Comparison of ENCODE assay signal across 13 cellular contexts in genomic region chr18:7577706-7578105, GRCh38. TPM values are rescaled to one million over a fixed set of nuclear protein-coding genes. Genes with fewer than 3 reads are reported as not detected.
DNase-seq lines count a peak whose midpoint lies in the region; ATAC-seq and TF ChIP-seq lines count a peak whose summit lies in the region.
"Had no signal": no experiment of that assay in that cellular context is flagged by ENCODE, and none has a peak within 500 bp of the region (broad histone marks: within the 10 kb centered on the region; RNA-seq: fewer than 3 reads in every experiment).

No MANE protein-coding gene starts in this region.

- peak overlapping the region; percentile 60 for H3K27ac Mint-ChIP-seq in osteocyte (ENCODE audit: unreplicated experiment)
- H3K27ac Mint-ChIP-seq: natural killer cell treated with Interleukin-12 subunit alpha and Interleukin-12 subunit beta and Interleukin-15 and Interleukin-18, amount 100 ng/mL, for 72 hours had no signal

- no peak overlapping the region for H3K4me3 Mint-ChIP-seq in osteocyte (ENCODE audit: unreplicated experiment)
- H3K4me3 Mint-ChIP-seq: natural killer cell treated with Interleukin-12 subunit alpha and Interleukin-12 subunit beta and Interleukin-15 and Interleukin-18, amount 100 ng/mL, for 72 hours had no signal

- H3K9me3 Mint-ChIP-seq in osteocyte (ENCODE audit: unreplicated experiment) = no peaks in the 10 kb centered on the region
- H3K9me3 Mint-ChIP-seq: natural killer cell treated with Interleukin-12 subunit alpha and Interleukin-12 subunit beta and Interleukin-15 and Interleukin-18, amount 100 ng/mL, for 72 hours had no signal

- no peak for TF ChIP-seq CTCF in fibroblast of pulmonary artery (IDR thresholded peaks at IDR 0.05; ENCODE audit: low read length, missing control alignments)
- no peak for TF ChIP-seq CTCF in osteocyte (IDR thresholded peaks at IDR 0.05)

- ATAC-seq in HG02870 (IDR thresholded peaks at IDR 0.05; ENCODE audit: unreplicated experiment) (no peak), GM18517 (IDR thresholded peaks at IDR 0.05; ENCODE audit: unreplicated experiment) (no peak)
- ATAC-seq: body of pancreas; natural killer cell treated with Interleukin-12 subunit alpha and Interleukin-12 subunit beta and Interleukin-15 and Interleukin-18, amount 100 ng/mL, for 72 hours; Right ventricle myocardium inferior had no signal

- no peaks in the 10 kb centered on the region for H3K27me3 Mint-ChIP-seq in osteocyte (ENCODE audit: unreplicated experiment)

- H3K4me1 Mint-ChIP-seq in osteocyte (ENCODE audit: unreplicated experiment) = peaks cover 53% of the 10 kb centered on the region

- H3K4me3 ChIP-seq in fibroblast of pulmonary artery (replicated peaks; ENCODE audit: low read depth, low read length) = no peak overlapping the region
- H3K4me3 ChIP-seq: body of pancreas had no signal

- DNase-seq in GM04503 (ENCODE audit: low read depth) (peak; percentile 63), RPMI7951 (ENCODE audit: low read depth) (peak; percentile 38), fibroblast of pulmonary artery (ENCODE audit: low read depth) (peak; percentile 66), osteocyte (ENCODE audit: extremely low spot score, unreplicated experiment) (no peak), OCI-M2 (lab: John Stamatoyannopoulos, UW; ENCODE audit: unreplicated experiment) (no peak)
- no peak for DNase-seq in stimulated activated CD4-positive, alpha-beta T cell treated with anti-CD3 and anti-CD28 coated beads, Interleukin-2, amount 100 ng/mL, for 48 hours
- DNase-seq: body of pancreas; stimulated activated CD4-positive, alpha-beta T cell treated with anti-CD3 and anti-CD28 coated beads, Interleukin-12 subunit alpha, Interleukin-12 subunit beta, amount 100 ng/mL, for 4 hours; stimulated activated CD8-positive, alpha-beta memory T cell treated with anti-CD3 and anti-CD28 coated beads, Interleukin-4, amount 100 ng/mL, for 48 hours had no signal

- H3K36me3 Mint-ChIP-seq in osteocyte (ENCODE audit: unreplicated experiment) = peaks cover 3% of the 10 kb centered on the region

RNA-seq across cellular contexts. Expression of gene PTPRM, which starts 10.6 kb away (rescaled TPM):
- 31.2 and 51.8 TPM in 2 replicates for total RNA-seq in RPMI7951 (2014; rRNA removed; shearing (Covaris generic))
- total RNA-seq in osteocyte = 105 and 117 TPM in 2 replicates

Comparison
In these comparisons a context has a peak if more than half of its experiments do, and no peak if none do; other contexts are left out.
1. DNase-seq: peak in GM04503 (single experiment), RPMI7951 (single experiment) and fibroblast of pulmonary artery (single experiment); none in osteocyte (single experiment), OCI-M2 (single experiment) and stimulated activated CD4-positive, alpha-beta T cell treated with anti-CD3 and anti-CD28 coated beads, Interleukin-2, amount 100 ng/mL, for 48 hours (0 of 2).